In genomic region chr4:183905593-183906485, GRCh38 we compare ENCODE assay signal across 8 cellular contexts. TPM values are rescaled to one million over a fixed set of nuclear protein-coding genes. Genes with fewer than 3 reads are reported as not detected.
DNase-seq lines count a peak whose midpoint lies in the region; ATAC-seq, FAIRE-seq and TF ChIP-seq lines count a peak whose summit lies in the region.

No MANE protein-coding gene starts in this region.

- ATAC-seq in pancreas: peak; percentile 62 to 77 (median 70)
- no peak for ATAC-seq in GM18907 (IDR thresholded peaks at IDR 0.05; ENCODE audit: unreplicated experiment)
- ATAC-seq in HG03571 (IDR thresholded peaks at IDR 0.05; ENCODE audit: unreplicated experiment): no peak

- peak overlapping the region; percentile 92 for H3K27ac ChIP-seq in left ventricle myocardium inferior (replicated peaks)
- H3K27ac ChIP-seq in pancreas: peak overlapping the region; percentile 50 to 80 (median 75)

- peaks cover 39% of the 10 kb centered on the region for H3K27me3 ChIP-seq in Loucy (ENCODE audit: insufficient read depth, low read length, poor library complexity, severe bottlenecking)
- H3K27me3 ChIP-seq in adipocyte (replicated peaks; ENCODE audit: control insufficient read depth, insufficient read depth, low read length): peaks cover 45% of the 10 kb centered on the region
- H3K27me3 ChIP-seq in left ventricle myocardium inferior (ENCODE audit: low read depth): no peaks in the 10 kb centered on the region
- H3K27me3 ChIP-seq in pancreas: no peaks in the 10 kb centered on the region

- peak overlapping the region; percentile 96 for H3K4me2 ChIP-seq in Loucy (ENCODE audit: low read depth, low read length, poor library complexity, severe bottlenecking)

- no peaks in the 10 kb centered on the region for H3K9me2 ChIP-seq in Loucy (replicated peaks; ENCODE audit: low read depth, low read length)

- no peaks in the 10 kb centered on the region for H3K36me3 ChIP-seq in Loucy (ENCODE audit: insufficient read depth, low read length)
- H3K36me3 ChIP-seq in adipocyte (ENCODE audit: control insufficient read depth, insufficient read depth, low read length, severe bottlenecking): no peaks in the 10 kb centered on the region
- no peaks in the 10 kb centered on the region for H3K36me3 ChIP-seq in left ventricle myocardium inferior
- no peaks in the 10 kb centered on the region for H3K36me3 ChIP-seq in pancreas

- H3K79me2 ChIP-seq in Loucy (ENCODE audit: insufficient read depth, low read length): no peaks in the 10 kb centered on the region

- H3K4me1 ChIP-seq in Loucy (ENCODE audit: insufficient read depth, low read length, poor library complexity, severe bottlenecking): peaks cover 9% of the 10 kb centered on the region
- peaks cover 12% of the 10 kb centered on the region for H3K4me1 ChIP-seq in adipocyte (ENCODE audit: control insufficient read depth, insufficient read depth, low read length)
- H3K4me1 ChIP-seq in left ventricle myocardium inferior: peaks cover 62% of the 10 kb centered on the region
- H3K4me1 ChIP-seq in pancreas: peaks cover 0 to 5% (median 3%) of the 10 kb centered on the region in 3 donors

- intact Hi-C loops in left ventricle myocardium inferior (cut with micrococcal nuclease): no loop called here
- intact Hi-C loops in pancreas (cut with DNase I): no loop called here

- H3K9ac ChIP-seq in Loucy (ENCODE audit: low read depth, low read length, poor library complexity, severe bottlenecking) (peak overlapping the region; percentile 9), adipocyte (ENCODE audit: low read length) (no peak overlapping the region)

- H4K20me1 ChIP-seq in Loucy (ENCODE audit: insufficient read depth, low read length, poor library complexity, severe bottlenecking): no peaks in the 10 kb centered on the region

- no peaks in the 10 kb centered on the region for H3F3A ChIP-seq in Loucy (ENCODE audit: low read depth)

- 0 to 1% methylated on average over 70 to 93 of the region's 93 CpGs for WGBS in pancreas, 2 donors

- H3K9me3 ChIP-seq in Loucy (ENCODE audit: insufficient read depth, low read depth, low read length): no peaks in the 10 kb centered on the region
- peaks cover 3% of the 10 kb centered on the region for H3K9me3 ChIP-seq in adipocyte (ENCODE audit: control insufficient read depth, low read length)
- H3K9me3 ChIP-seq in left ventricle myocardium inferior (replicated peaks): no peaks in the 10 kb centered on the region
- H3K9me3 ChIP-seq in pancreas: no peaks in the 10 kb centered on the region

- peak overlapping the region; percentile 76 for H3K4me3 ChIP-seq in Loucy (ENCODE audit: low read length, poor library complexity, severe bottlenecking)
- H3K4me3 ChIP-seq in adipocyte (ENCODE audit: low read length): peak overlapping the region; percentile 77
- H3K4me3 ChIP-seq in left ventricle myocardium inferior: peak overlapping the region; percentile 86
- peak overlapping the region; percentile 11 to 71 (median 60) for H3K4me3 ChIP-seq in pancreas

- no peak for TF ChIP-seq CTCF in Loucy (conservative IDR thresholded peaks at IDR 0.05; ENCODE audit: low read length)
- no peak for TF ChIP-seq CTCF in left ventricle myocardium inferior (IDR thresholded peaks at IDR 0.05; ENCODE audit: borderline replicate concordance)
- TF ChIP-seq CTCF in pancreas (IDR thresholded peaks at IDR 0.05): no peak

- no peak for FAIRE-seq in pancreas (lab: Jason Lieb, UNC)

- DNase-seq in COR-L47 (lab: John Stamatoyannopoulos, UW): peak; percentile 35
- DNase-seq in adipocyte (ENCODE audit: low read depth): peak; percentile 38
- peak; percentile 44 for DNase-seq in left ventricle myocardium inferior
- peak; percentile 36 to 75 (median 50) for DNase-seq in pancreas
- DNase-seq in activated gamma-delta T cell (lab: John Stamatoyannopoulos, UW): no peak

- H2AFZ ChIP-seq in Loucy (ENCODE audit: low read length): peak overlapping the region; percentile 97

RNA-seq across cellular contexts. Expression of gene STOX2, which starts 0.7 kb away (rescaled TPM):
- total RNA-seq in left ventricle myocardium inferior (12.2 TPM), pancreas (10 to 100 TPM in 2 of 6 donors, 1 to 10 TPM in 4; 6.1 to 11.9 (median 9.3) TPM)
- polyA plus RNA-seq in pancreas: 1 to 10 TPM; 3.5 to 4.2 TPM

Comparison
In these comparisons a context has a peak if more than half of its experiments do, and no peak if none do; other contexts are left out.
1. ATAC-seq: peak in pancreas (4 of 4); none in GM18907 (single experiment) and HG03571 (single experiment).
2. Peak in every context shown above with its lines, with median percentiles within 50 percentile points of each other: H3K4me3 ChIP-seq.